ENCODE assay signal across 11 cellular contexts in the genomic region with DNA sequence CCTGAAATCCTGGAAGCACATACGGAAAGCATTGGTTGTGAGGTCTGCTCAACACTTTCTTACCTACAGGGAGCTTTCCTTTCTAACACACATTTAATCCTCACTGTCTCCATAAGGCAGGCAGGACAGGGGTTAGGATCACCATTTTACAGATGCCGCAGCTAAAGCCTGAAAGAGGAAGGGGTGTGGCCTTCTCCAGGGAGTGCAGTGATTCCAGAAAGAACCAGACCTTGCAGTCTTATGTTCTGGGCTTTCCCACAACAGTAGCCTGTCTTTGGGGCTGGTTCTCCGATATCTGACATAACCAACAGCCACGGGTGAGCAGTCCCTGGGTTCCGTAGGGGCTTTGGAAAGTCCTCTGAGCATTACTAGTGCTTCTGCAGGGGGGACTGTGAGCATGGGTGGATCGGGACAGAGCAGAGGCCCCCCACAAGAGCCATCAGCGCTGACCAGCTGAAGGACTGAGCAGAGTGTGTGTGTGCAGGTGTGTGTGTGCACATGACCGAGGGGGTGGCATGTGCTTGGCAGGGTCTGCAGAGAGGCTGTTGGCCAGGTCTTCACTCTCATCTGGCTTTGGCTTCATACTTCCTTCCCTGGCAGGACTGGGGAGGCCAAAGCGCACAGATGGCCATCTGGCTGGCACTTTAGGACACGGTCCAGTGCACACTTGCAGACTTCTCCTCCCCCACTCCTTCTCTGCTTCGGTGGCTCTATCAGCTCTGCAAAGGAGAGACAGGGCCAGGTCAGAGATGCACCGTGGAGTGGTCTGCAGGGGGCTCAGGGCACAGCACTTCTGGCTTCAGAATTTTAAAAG.
DNase-seq lines count a peak whose midpoint lies in the region; ATAC-seq and TF ChIP-seq lines count a peak whose summit lies in the region.
"Had no signal": no experiment of that assay in that cellular context is flagged by ENCODE, and none has a peak within 500 bp of the region (broad histone marks: within the 10 kb centered on the region; RNA-seq: fewer than 3 reads in every experiment).

No MANE protein-coding gene starts in this region.

- H3K9me3 ChIP-seq in HEK293 (ENCODE audit: control insufficient read depth, insufficient read depth, low read depth, low read length): no peaks in the 10 kb centered on the region

- ATAC-seq in GM19463 (IDR thresholded peaks at IDR 0.05; ENCODE audit: unreplicated experiment) (no peak), GM21619 (IDR thresholded peaks at IDR 0.05; ENCODE audit: unreplicated experiment) (no peak), HG03342 (IDR thresholded peaks at IDR 0.05; ENCODE audit: unreplicated experiment) (no peak)
- ATAC-seq: activated CD4-positive, CD25-positive, alpha-beta regulatory T cell treated with anti-CD3 and anti-CD28 coated beads, Interleukin-2, amount 50 U/mL, for 24 hours had no signal

- H3K4me3 Mint-ChIP-seq in glutamatergic neuron (ENCODE audit: unreplicated experiment): peak overlapping the region; percentile 76

- CTCF ChIA-PET in HEK293 (lab: Yijun Ruan, JAX): no interaction called here

- H3K4me3 ChIP-seq in HEK293 (ENCODE audit: low read depth, low read length) (no peak overlapping the region), rectal smooth muscle tissue (ENCODE audit: low read length) (no peak overlapping the region)

- TF ChIP-seq CTCF in HEK293 (tag by site-specific recombination; IDR thresholded peaks at IDR 0.05) (no peak), glutamatergic neuron (IDR thresholded peaks at IDR 0.05; ENCODE audit: partially characterized antibody, unreplicated experiment) (no peak)

- H3K27ac ChIP-seq in HEK293 (ENCODE audit: extremely low read depth, low read depth, low read length) (no peak overlapping the region), rectal smooth muscle tissue (ENCODE audit: low read depth, low read length) (peak overlapping the region; percentile 28)

- no peaks in the 10 kb centered on the region for H3K27me3 ChIP-seq in rectal smooth muscle tissue (ENCODE audit: control insufficient read depth, insufficient read depth, low read length)

- DNase-seq in NCI-H82 (lab: John Stamatoyannopoulos, UW): peak; percentile 88
- peak; percentile 46 for DNase-seq in glutamatergic neuron
- no peak for DNase-seq in stimulated activated CD4-positive, alpha-beta T cell treated with anti-CD3 and anti-CD28 coated beads, Interleukin-4, amount 100 ng/mL, for 24 hours
- DNase-seq: COR-L47, NCI-H1048 had no signal

- H3K4me1 ChIP-seq in HEK293 (ENCODE audit: control insufficient read depth, insufficient read depth, low read length) (no peaks in the 10 kb centered on the region), rectal smooth muscle tissue (ENCODE audit: control insufficient read depth, insufficient read depth, low read length) (peaks cover 27% of the 10 kb centered on the region)

- H3K27me3 Mint-ChIP-seq in glutamatergic neuron (ENCODE audit: unreplicated experiment): peaks cover 6% of the 10 kb centered on the region

- H3K36me3 Mint-ChIP-seq in glutamatergic neuron (ENCODE audit: unreplicated experiment): no peaks in the 10 kb centered on the region

- H3K9ac ChIP-seq in rectal smooth muscle tissue (ENCODE audit: low read length): no peak overlapping the region

- POLR2A ChIA-PET in HEK293 (lab: Yijun Ruan, JAX): interaction anchor here (1.0 kb wide), 1 partner anchor 8 kb away, joined by 3 read pairs; no protein-coding TSS in a partner anchor

- peak overlapping the region; percentile 92 for H3K27ac Mint-ChIP-seq in glutamatergic neuron (ENCODE audit: unreplicated experiment)

- H3K9me3 Mint-ChIP-seq in glutamatergic neuron (ENCODE audit: unreplicated experiment): peaks cover 8% of the 10 kb centered on the region

- H3K36me3 ChIP-seq in HEK293 (ENCODE audit: control insufficient read depth in 2 of 2, insufficient read depth in 1 of 2, low read length in 2 of 2): no peaks in the 10 kb centered on the region
- no peaks in the 10 kb centered on the region for H3K36me3 ChIP-seq in rectal smooth muscle tissue (ENCODE audit: control insufficient read depth, insufficient read depth, low read length)

- H3K4me1 Mint-ChIP-seq in glutamatergic neuron (ENCODE audit: low read depth, unreplicated experiment): peaks cover 34% of the 10 kb centered on the region

TF ChIP-seq in HEK293, 187 proteins besides CTCF, POLR2A, EP300 and RAD21:
- TF ChIP-seq BCL6B (tag by site-specific recombination; IDR thresholded peaks at IDR 0.05) (no peak), ZBTB17 (tag by site-specific recombination; IDR thresholded peaks at IDR 0.05) (0 out of 2 replicates have a peak, but pooled peaks have one; percentile 34)
